ENCODE assay signal across 8 cellular contexts in genomic region chr6:7106215-7106751, GRCh38. TPM values are rescaled to one million over a fixed set of nuclear protein-coding genes. Genes with fewer than 3 reads are reported as not detected.
DNase-seq lines count a peak whose midpoint lies in the region; ATAC-seq and TF ChIP-seq lines count a peak whose summit lies in the region.

No MANE protein-coding gene starts in this region.

- DNase-seq in cardiac muscle cell (ENCODE audit: low read depth in 1 of 2, low spot score in 1 of 2): peak; percentile 46 to 52
- DNase-seq in left cardiac atrium: no peak
- no peak for DNase-seq in upper lobe of left lung
- DNase-seq in caudate nucleus (lab: John Stamatoyannopoulos, UW): no peak
- DNase-seq in GM13977 (ENCODE audit: low spot score): no peak
- DNase-seq in occipital lobe (lab: John Stamatoyannopoulos, UW): no peak

- H3K9me3 ChIP-seq in cardiac muscle cell (ENCODE audit: low read depth) (no peaks in the 10 kb centered on the region), liver (ENCODE audit: control insufficient read depth in 4 of 4, low read length in 3 of 4) (no peaks in the 10 kb centered on the region), upper lobe of left lung (no peaks in the 10 kb centered on the region)

- H3K9me3 Mint-ChIP-seq in activated naive CD8-positive, alpha-beta T cell (ENCODE audit: low read depth): no peaks in the 10 kb centered on the region

- H3K27ac ChIP-seq in cardiac muscle cell (peak overlapping the region; percentile 45), liver (ENCODE audit: low read depth in 1 of 2, low read length in 2 of 2) (peak overlapping the region; percentile 96 to 99), upper lobe of left lung (peak overlapping the region; percentile 93 to 96 (median 95)), caudate nucleus (ENCODE audit: low read depth, low read length) (no peak overlapping the region)

- H3K36me3 Mint-ChIP-seq in activated naive CD8-positive, alpha-beta T cell: no peaks in the 10 kb centered on the region

- no peak for TF ChIP-seq CTCF in cardiac muscle cell (IDR thresholded peaks at IDR 0.05; ENCODE audit: low read depth, low read length)
- TF ChIP-seq CTCF in liver (IDR thresholded peaks at IDR 0.05; ENCODE audit: low read depth, low read length, missing input control): no peak
- TF ChIP-seq CTCF in upper lobe of left lung (IDR thresholded peaks at IDR 0.05): no peak
- no peak for TF ChIP-seq CTCF in GM13977 (IDR thresholded peaks at IDR 0.05; ENCODE audit: extremely low read depth, insufficient read depth, missing control alignments)

- peaks cover 27% of the 10 kb centered on the region for H3K4me1 Mint-ChIP-seq in activated naive CD8-positive, alpha-beta T cell (ENCODE audit: low read depth)

- ATAC-seq in left cardiac atrium: no peak
- ATAC-seq in upper lobe of left lung (ENCODE audit: low FRiP score in 2 of 2): peak in 1 of 2 donors; percentile 0

- no peak for TF ChIP-seq EP300 in upper lobe of left lung (IDR thresholded peaks at IDR 0.05)

- peak overlapping the region; percentile 100 for H3K27ac Mint-ChIP-seq in activated naive CD8-positive, alpha-beta T cell

- H3K36me3 ChIP-seq in cardiac muscle cell (no peaks in the 10 kb centered on the region), liver (ENCODE audit: control insufficient read depth in 4 of 4, insufficient read depth in 3 of 4, low read depth in 1 of 4, low read length in 3 of 4) (no peaks in the 10 kb centered on the region), upper lobe of left lung (no peaks in the 10 kb centered on the region)

- 36% methylated on average over 10 of the region's 10 CpGs for WGBS in liver
- 44 to 55% methylated on average over 9 to 10 of the region's 10 CpGs for WGBS in upper lobe of left lung, 2 donors

- no peaks in the 10 kb centered on the region for H3K27me3 ChIP-seq in cardiac muscle cell
- no peaks in the 10 kb centered on the region for H3K27me3 ChIP-seq in liver (ENCODE audit: control insufficient read depth in 4 of 4, insufficient read depth in 4 of 4, low read length in 3 of 4)
- H3K27me3 ChIP-seq in upper lobe of left lung: no peaks in the 10 kb centered on the region

- H3K4me3 ChIP-seq in cardiac muscle cell (no peak overlapping the region), liver (ENCODE audit: low read depth in 1 of 3, low read length in 3 of 3) (no peak overlapping the region), upper lobe of left lung (peak overlapping the region in 3 of 4 donors; percentile 65 to 99 (median 93))

- H3K4me3 Mint-ChIP-seq in activated naive CD8-positive, alpha-beta T cell: peak overlapping the region; percentile 93

- no peak for TF ChIP-seq POLR2A in upper lobe of left lung (IDR thresholded peaks at IDR 0.05)

- intact Hi-C loops in left cardiac atrium (cut with DNase I): loop anchor here in 1 of 2 donors (10.0 kb wide), 1 partner anchor 119 kb away; no protein-coding TSS in a partner anchor

- H3K27me3 Mint-ChIP-seq in activated naive CD8-positive, alpha-beta T cell: no peaks in the 10 kb centered on the region

- H3K4me1 ChIP-seq in cardiac muscle cell (ENCODE audit: low read depth) (peaks cover 19% of the 10 kb centered on the region), liver (ENCODE audit: control insufficient read depth in 4 of 4, insufficient read depth in 4 of 4, low read length in 3 of 4) (peaks cover 4 to 26% (median 23%) of the 10 kb centered on the region in 4 donors), upper lobe of left lung (peaks cover 13 to 32% (median 16%) of the 10 kb centered on the region in 4 donors)

- H3K9ac ChIP-seq in liver (ENCODE audit: low read depth in 1 of 2, low read length in 2 of 2): peak overlapping the region in 1 of 2 donors; percentile 39

- in situ Hi-C loops in GM13977 (cut with MboI; ENCODE audit: low pct_unique_long_range_greater_than_20kb, low sequenced_read_pairs, unreplicated experiment): no loop called here

- TF ChIP-seq RAD21 in liver (IDR thresholded peaks at IDR 0.05): peak in 1 of 2 donors; percentile 10

TF ChIP-seq in liver, 16 proteins besides CTCF, POLR2A, EP300 and RAD21:
- TF ChIP-seq NR2F2 (IDR thresholded peaks at IDR 0.05) (peak; percentile 40), SP1 (IDR thresholded peaks at IDR 0.05) (no peak), RXRA (IDR thresholded peaks at IDR 0.05) (no peak), HNF4A (conservative IDR thresholded peaks at IDR 0.05) (peak; percentile 30 to 53)

RNA-seq across cellular contexts. Expression of gene RREB1, which starts 1.5 kb away (rescaled TPM):
- 30.5 and 55.3 TPM in 2 replicates for total RNA-seq in cardiac muscle cell
- 15.4 and 22.1 TPM in 2 replicates for polyA plus RNA-seq in cardiac muscle cell
- total RNA-seq in left cardiac atrium: 10 to 100 TPM; 34.2 to 37.6 TPM
- 10 to 100 TPM; 22.8 to 28.9 TPM for total RNA-seq in liver
- polyA plus RNA-seq in liver: 10 to 100 TPM; 10.1 to 11.8 TPM
- 100 to 1,000 TPM in 2 of 6 donors, 10 to 100 TPM in 4; 44.2 to 112 (median 60.5) TPM for total RNA-seq in upper lobe of left lung
- total RNA-seq in occipital lobe: 1.4 TPM

Comparison
In these comparisons a context has a peak if more than half of its experiments do, and no peak if none do; other contexts are left out.
1. DNase-seq: peak in cardiac muscle cell (2 of 2); none in left cardiac atrium (single experiment), upper lobe of left lung (0 of 2), caudate nucleus (0 of 61), GM13977 (single experiment) and occipital lobe (single experiment).
2. H3K4me3 ChIP-seq: peak in upper lobe of left lung (3 of 4); none in cardiac muscle cell (single experiment) and liver (0 of 3).